In genomic region chr7:127525866-127526456, GRCh38 we compare ENCODE assay signal across 1 cellular context.
TF ChIP-seq lines count a peak whose summit lies in the region.

No MANE protein-coding gene starts in this region.

TF ChIP-seq in GM23338, 12 proteins besides CTCF, POLR2A, EP300 and RAD21 (continued from another document):
- TF ChIP-seq REST (IDR thresholded peaks at IDR 0.05; ENCODE audit: unreplicated experiment) (no peak), EZH2phosphoT487 (IDR thresholded peaks at IDR 0.05; ENCODE audit: unreplicated experiment) (no peak), ETS1 (IDR thresholded peaks at IDR 0.05) (no peak), EZH2 (IDR thresholded peaks at IDR 0.05; ENCODE audit: low read depth, unreplicated experiment) (no peak), JUNB (IDR thresholded peaks at IDR 0.05; ENCODE audit: unreplicated experiment) (no peak), STAT1 (IDR thresholded peaks at IDR 0.05; ENCODE audit: unreplicated experiment) (no peak), ZNF114 (CRISPR knock-in tag; IDR thresholded peaks at IDR 0.05) (no peak), ZNF331 (CRISPR knock-in tag; IDR thresholded peaks at IDR 0.05; ENCODE audit: low read depth) (no peak)
